Comparison of ENCODE assay signal across 1 cellular context in genomic region chr16:11363927-11364258, GRCh38.
TF ChIP-seq lines count a peak whose summit lies in the region.

No MANE protein-coding gene starts in this region.

TF ChIP-seq in IMR-90, 13 proteins besides CTCF, POLR2A, EP300 and RAD21 (continued from another document):
- TF ChIP-seq ELK1 (IDR thresholded peaks at IDR 0.05; ENCODE audit: borderline replicate concordance, low read depth, low read length) = no peak
- no peak for TF ChIP-seq MXI1 (IDR thresholded peaks at IDR 0.05; ENCODE audit: borderline replicate concordance, low read depth, low read length)
- no peak for TF ChIP-seq MAZ (IDR thresholded peaks at IDR 0.05; ENCODE audit: borderline replicate concordance, low read depth, low read length)
- TF ChIP-seq FOS (IDR thresholded peaks at IDR 0.05; ENCODE audit: low read depth, low read length) = no peak
TF ChIP-seq in IMR-90: peak in this region for 0.
